10 cellular contexts compared by ENCODE assay signal in the genomic region with DNA sequence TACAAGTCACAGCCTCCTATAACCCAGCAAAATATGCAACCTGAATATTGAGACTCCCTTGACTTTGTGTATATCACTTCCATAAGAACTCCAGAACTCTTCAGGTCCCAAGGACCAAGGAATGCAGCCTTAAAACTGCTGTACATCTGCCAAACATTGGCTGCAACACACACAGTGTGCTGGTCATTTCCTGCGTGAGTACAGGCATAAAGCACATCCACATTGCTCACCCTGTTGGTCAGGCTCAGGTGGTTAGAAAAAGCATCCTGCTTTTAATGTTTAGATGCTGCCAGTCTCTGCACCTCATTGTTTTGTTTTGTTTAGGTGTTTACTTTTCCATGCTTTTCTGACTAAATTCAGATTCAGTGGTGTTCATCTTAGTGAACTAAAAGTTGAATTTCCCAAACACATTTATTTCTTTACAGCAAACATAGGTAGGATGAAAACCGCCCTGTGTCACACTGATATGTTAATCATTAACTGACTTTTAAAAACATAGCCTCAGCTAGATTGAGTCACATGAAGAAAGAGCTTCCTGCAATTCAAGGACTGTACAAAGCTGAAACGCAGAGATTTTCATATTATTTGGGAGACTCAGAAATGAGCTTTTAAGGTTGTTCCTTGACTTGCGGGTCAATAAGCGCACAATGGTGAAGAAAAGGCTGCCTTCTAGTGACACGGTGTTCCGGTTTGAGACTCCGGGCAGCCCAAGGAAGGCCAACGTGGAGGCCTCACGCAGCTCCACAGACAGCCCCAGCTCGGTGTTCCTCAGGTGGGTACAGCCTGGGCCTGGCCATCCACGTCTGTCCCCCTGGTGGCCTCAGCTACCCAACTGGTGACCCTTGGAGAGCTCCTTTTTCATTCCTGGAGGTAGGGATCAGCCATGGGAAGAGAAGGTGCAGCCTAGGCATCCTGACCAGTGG. TPM values are rescaled to one million over a fixed set of nuclear protein-coding genes. Genes with fewer than 3 reads are reported as not detected.
DNase-seq lines count a peak whose midpoint lies in the region; ATAC-seq, FAIRE-seq and TF ChIP-seq lines count a peak whose summit lies in the region.
"Had no signal": no experiment of that assay in that cellular context is flagged by ENCODE, and none has a peak within 500 bp of the region (broad histone marks: within the 10 kb centered on the region; RNA-seq: fewer than 3 reads in every experiment).

No MANE protein-coding gene starts in this region.

- H3K9me3 ChIP-seq in hepatocyte (ENCODE audit: low read depth) (no peaks in the 10 kb centered on the region), small intestine (ENCODE audit: control insufficient read depth, low read depth) (no peaks in the 10 kb centered on the region)

- peaks cover 16% of the 10 kb centered on the region for H3K4me1 Mint-ChIP-seq in activated CD4-positive, alpha-beta memory T cell treated with anti-CD3 and anti-CD28 coated beads, Interleukin-2, amount 10 ng/mL, durations not matched to agents 7 days and 5 days

- H3K27ac ChIP-seq in hepatocyte: peak overlapping the region; percentile 94
- H3K27ac ChIP-seq in small intestine (ENCODE audit: low read depth in 1 of 2, low read length in 1 of 2): peak overlapping the region; percentile 89 to 90

- peak overlapping the region; percentile 64 for H3K4me2 ChIP-seq in hepatocyte

- peak; percentile 89 for FAIRE-seq in RCC 7860 (lab: Jason Lieb, UNC)
- FAIRE-seq in small intestine (lab: Jason Lieb, UNC): no peak

- POLR2A ChIA-PET in activated CD4-positive, alpha-beta memory T cell treated with anti-CD3 and anti-CD28 coated beads, Interleukin-2, amount 10 ng/mL, durations not matched to agents 7 days and 5 days (lab: Charles Lee): no interaction called here

- no peak overlapping the region for H3K4me3 Mint-ChIP-seq in activated CD4-positive, alpha-beta memory T cell treated with anti-CD3 and anti-CD28 coated beads, Interleukin-2, amount 10 ng/mL, durations not matched to agents 7 days and 5 days
- H3K4me3 Mint-ChIP-seq: dendritic cell treated with granulocyte-macrophage colony-stimulating factor and Interleukin-4, amounts not matched to agents 40 ng/mL and 50 ng/mL, for 4 days had no signal

- no peaks in the 10 kb centered on the region for H3K36me3 Mint-ChIP-seq in activated CD4-positive, alpha-beta memory T cell treated with anti-CD3 and anti-CD28 coated beads, Interleukin-2, amount 10 ng/mL, durations not matched to agents 7 days and 5 days (ENCODE audit: low read depth)

- peak; percentile 56 for ATAC-seq in GM21423 (IDR thresholded peaks at IDR 0.05; ENCODE audit: unreplicated experiment)

- CTCF ChIA-PET in activated CD4-positive, alpha-beta memory T cell treated with anti-CD3 and anti-CD28 coated beads, Interleukin-2, amount 10 ng/mL, durations not matched to agents 7 days and 5 days (lab: Charles Lee): interaction anchor here (0.9 kb wide), 1 partner anchor 129 kb away, joined by 3 read pairs; no protein-coding TSS in a partner anchor

- H4K20me1 ChIP-seq in hepatocyte (ENCODE audit: insufficient read depth, poor library complexity, severe bottlenecking): no peaks in the 10 kb centered on the region

- H3K27me3 Mint-ChIP-seq in activated CD4-positive, alpha-beta memory T cell treated with anti-CD3 and anti-CD28 coated beads, Interleukin-2, amount 10 ng/mL, durations not matched to agents 7 days and 5 days: no peaks in the 10 kb centered on the region
- H3K27me3 Mint-ChIP-seq: dendritic cell treated with granulocyte-macrophage colony-stimulating factor and Interleukin-4, amounts not matched to agents 40 ng/mL and 50 ng/mL, for 4 days had no signal

- DNase-seq in RCC 7860 (ENCODE audit: low spot score) (peak; percentile 80), hepatocyte (ENCODE audit: low spot score) (peak; percentile 47), small intestine (peak; percentile 79), activated gamma-delta T cell (lab: John Stamatoyannopoulos, UW) (no peak), anterior cingulate cortex (lab: John Stamatoyannopoulos, UW) (no peak), cerebellar cortex (ENCODE audit: low spot score) (no peak)
- DNase-seq in activated CD4-positive, alpha-beta memory T cell treated with anti-CD3 and anti-CD28 coated beads, Interleukin-2, amount 10 ng/mL, durations not matched to agents 7 days and 5 days: no peak

- peaks cover 32% of the 10 kb centered on the region for H3K79me2 ChIP-seq in hepatocyte

- H2AFZ ChIP-seq in hepatocyte: peak overlapping the region; percentile 27

- H3K27me3 ChIP-seq in hepatocyte: no peaks in the 10 kb centered on the region
- H3K27me3 ChIP-seq in small intestine (ENCODE audit: control insufficient read depth in 2 of 2, insufficient read depth in 2 of 2, low read length in 2 of 2): no peaks in the 10 kb centered on the region

- no peak overlapping the region for H3K27ac Mint-ChIP-seq in activated CD4-positive, alpha-beta memory T cell treated with anti-CD3 and anti-CD28 coated beads, Interleukin-2, amount 10 ng/mL, durations not matched to agents 7 days and 5 days
- H3K27ac Mint-ChIP-seq: dendritic cell treated with granulocyte-macrophage colony-stimulating factor and Interleukin-4, amounts not matched to agents 40 ng/mL and 50 ng/mL, for 4 days had no signal

- no peak for TF ChIP-seq CTCF in hepatocyte (IDR thresholded peaks at IDR 0.05; ENCODE audit: poor library complexity)

- H3K9me3 Mint-ChIP-seq in activated CD4-positive, alpha-beta memory T cell treated with anti-CD3 and anti-CD28 coated beads, Interleukin-2, amount 10 ng/mL, durations not matched to agents 7 days and 5 days: no peaks in the 10 kb centered on the region
- H3K9me3 Mint-ChIP-seq: dendritic cell treated with granulocyte-macrophage colony-stimulating factor and Interleukin-4, amounts not matched to agents 40 ng/mL and 50 ng/mL, for 4 days had no signal

- H3K4me1 ChIP-seq in hepatocyte (ENCODE audit: insufficient read depth): peaks cover 25% of the 10 kb centered on the region
- H3K4me1 ChIP-seq in small intestine (ENCODE audit: control insufficient read depth in 2 of 2, insufficient read depth in 1 of 2, low read depth in 1 of 2, low read length in 1 of 2): peaks cover 0 to 2% of the 10 kb centered on the region in 2 donors

- WGBS in hepatocyte (ENCODE audit: low lambda C conversion rate, missing lambda C conversion rate): 78% methylated on average over 12 of the region's 12 CpGs
- 14 to 68% (median 44%) methylated on average over 12 of the region's 12 CpGs for WGBS in small intestine, 3 donors

- H3K4me3 ChIP-seq in hepatocyte (peak overlapping the region; percentile 9), small intestine (ENCODE audit: low read depth in 1 of 2, low read length in 2 of 2) (peak overlapping the region; percentile 19 to 59)

- no peaks in the 10 kb centered on the region for H3K9me2 ChIP-seq in hepatocyte (replicated peaks; ENCODE audit: insufficient read depth)

- H3K36me3 ChIP-seq in hepatocyte (replicated peaks; ENCODE audit: insufficient read depth, low read depth): no peaks in the 10 kb centered on the region
- H3K36me3 ChIP-seq in small intestine (ENCODE audit: control insufficient read depth in 2 of 2, insufficient read depth in 2 of 2, low read length in 2 of 2): no peaks in the 10 kb centered on the region

RNA-seq across cellular contexts. Expression of a gene that starts 52.2 kb away (rescaled TPM):
- total RNA-seq in hepatocyte: 24.4 and 32.5 TPM in 2 replicates
- polyA plus RNA-seq in hepatocyte (9.3 and 18.9 TPM in 2 replicates), small intestine (10 to 100 TPM; 13.7 to 24.4 (median 16.5) TPM)
- total RNA-seq in activated CD4-positive, alpha-beta memory T cell treated with anti-CD3 and anti-CD28 coated beads, Interleukin-2, amount 10 ng/mL, durations not matched to agents 7 days and 5 days: 1 to 10 TPM; 4.6 to 5.0 TPM
- total RNA-seq: OCI-LY7 had no signal

Comparison
In these comparisons a context has a peak if more than half of its experiments do, and no peak if none do; other contexts are left out.
1. DNase-seq: peak in RCC 7860 (single experiment), hepatocyte (single experiment) and small intestine (single experiment); none in activated gamma-delta T cell (single experiment), anterior cingulate cortex (0 of 58), cerebellar cortex (single experiment) and activated CD4-positive, alpha-beta memory T cell treated with anti-CD3 and anti-CD28 coated beads, Interleukin-2, amount 10 ng/mL, durations not matched to agents 7 days and 5 days (single experiment).